In genomic region chr4:88623097-88623496, GRCh38 we compare ENCODE assay signal across 13 cellular contexts. TPM values are rescaled to one million over a fixed set of nuclear protein-coding genes. Genes with fewer than 3 reads are reported as not detected.
DNase-seq lines count a peak whose midpoint lies in the region; ATAC-seq and TF ChIP-seq lines count a peak whose summit lies in the region.
"Had no signal": no experiment of that assay in that cellular context is flagged by ENCODE, and none has a peak within 500 bp of the region (broad histone marks: within the 10 kb centered on the region; RNA-seq: fewer than 3 reads in every experiment).

No MANE protein-coding gene starts in this region.

- H4K20me1 ChIP-seq in HCT116 (ENCODE audit: insufficient read depth), result no peaks in the 10 kb centered on the region

- no peak overlapping the region for H2AFZ ChIP-seq in HCT116 (ENCODE audit: low read depth, low read length, poor library complexity, severe bottlenecking)

- H3K4me2 ChIP-seq in HCT116 (ENCODE audit: low read length), result 0 out of 2 replicates have a peak overlapping the region, but pooled peaks have one; percentile 1

- H3K79me2 ChIP-seq in HCT116 (ENCODE audit: insufficient read depth, low read length), result no peaks in the 10 kb centered on the region

- DNase-seq in A673 (ENCODE audit: low spot score), result peak; percentile 26
- DNase-seq in HCT116 (ENCODE audit: low read depth, low spot score), result no peak
- peak; percentile 44 to 81 (median 72) for DNase-seq in adrenal gland
- peak; percentile 91 for DNase-seq in kidney tubule cell (ENCODE audit: low spot score)
- DNase-seq in NCI-H1436 treated with DMSO at 0.1 percent for 48 hours (lab: John Stamatoyannopoulos, UW), result no peak
- DNase-seq in DMS 273 (lab: John Stamatoyannopoulos, UW; ENCODE audit: unreplicated experiment), result no peak
- DNase-seq: CD8-positive, alpha-beta T cell; islet precursor cell; NCI-H2171 treated with DMSO at 0.1 percent for 48 hours; stimulated activated CD4-positive, alpha-beta T cell treated with anti-CD3 and anti-CD28 coated beads, Interleukin-4, amount 100 ng/mL, for 24 hours; testis had no signal

- H3K9me2 ChIP-seq in HCT116 (ENCODE audit: insufficient read depth), result no peaks in the 10 kb centered on the region

- H3K27me3 ChIP-seq in A673 (replicated peaks; ENCODE audit: insufficient read depth, low read depth, low read length, poor library complexity) (no peaks in the 10 kb centered on the region), HCT116 (ENCODE audit: insufficient read depth, low read length) (no peaks in the 10 kb centered on the region), adrenal gland (no peaks in the 10 kb centered on the region)
- H3K27me3 ChIP-seq: testis had no signal

- CTCF ChIA-PET in A673 (lab: Charles Lee) (no interaction called here), HCT116 (lab: Charles Lee) (no interaction called here)

- ATAC-seq in HCT116 (no peak), HG03280 (IDR thresholded peaks at IDR 0.05; ENCODE audit: unreplicated experiment) (no peak), GM19023 (IDR thresholded peaks at IDR 0.05; ENCODE audit: unreplicated experiment) (no peak)
- ATAC-seq: CD8-positive, alpha-beta T cell had no signal

- RAD21 ChIA-PET in HCT116 (lab: Charles Lee; ENCODE audit: low non-redundant PET in 1 of 2, low total read pairs in 2 of 2, uncharacterized antibody in 2 of 2, unreplicated experiment in 2 of 2), result no interaction called here

- POLR2A ChIA-PET in A673 (lab: Charles Lee; ENCODE audit: low non-redundant PET), result no interaction called here
- POLR2A ChIA-PET in HCT116 (lab: Charles Lee), result no interaction called here

- H3K27ac ChIP-seq in A673 (ENCODE audit: low read depth, low read length, poor library complexity, severe bottlenecking) (no peak overlapping the region), HCT116 (ENCODE audit: low read depth, low read length) (no peak overlapping the region), adrenal gland (peak overlapping the region in 4 of 5 donors; percentile 58 to 76 (median 68))
- H3K27ac ChIP-seq: testis had no signal

- WGBS in adrenal gland, 4 donors, result 47 to 65% (median 48%) methylated on average over 3 of the region's 3 CpGs

- H3K4me1 ChIP-seq in A673 (ENCODE audit: insufficient read depth, low read length, poor library complexity, severe bottlenecking), result no peaks in the 10 kb centered on the region
- peaks cover 0 to 5% of the 10 kb centered on the region in 2 experiments; a peak in 2 of 4 replicates for H3K4me1 ChIP-seq in HCT116 (ENCODE audit: control insufficient read depth in 1 of 2, insufficient read depth in 2 of 2, low read length in 2 of 2)
- H3K4me1 ChIP-seq in adrenal gland (replicated peaks in 1 of 2), result peaks cover 0 to 3% of the 10 kb centered on the region in 2 donors
- H3K4me1 ChIP-seq: testis had no signal

- TF ChIP-seq POLR2A in HCT116 (IDR thresholded peaks at IDR 0.05; ENCODE audit: borderline replicate concordance, extremely low read depth, insufficient read depth, insufficient read length) (no peak), adrenal gland (IDR thresholded peaks at IDR 0.05) (no peak)

- intact Hi-C loops in A673 (cut with micrococcal nuclease; ENCODE audit: unreplicated experiment) (no loop called here), HCT116 (cut with micrococcal nuclease) (no loop called here), adrenal gland (cut with DNase I) (no loop called here)

- no peak overlapping the region for H3K9ac ChIP-seq in HCT116 (ENCODE audit: low read length)

- TF ChIP-seq CTCF in A673 (conservative IDR thresholded peaks at IDR 0.05; ENCODE audit: low read depth, low read length), result no peak
- TF ChIP-seq CTCF in HCT116 (IDR thresholded peaks at IDR 0.05 in 2 of 3, conservative IDR thresholded peaks at IDR 0.05 in 1 of 3; ENCODE audit: borderline replicate concordance in 1 of 3, insufficient read depth in 1 of 3, low read depth in 2 of 3, low read length in 2 of 3), result no peak
- no peak for TF ChIP-seq CTCF in adrenal gland (IDR thresholded peaks at IDR 0.05)

- no peak overlapping the region for H3K4me3 ChIP-seq in A673 (ENCODE audit: low read depth, low read length, poor library complexity, severe bottlenecking)
- H3K4me3 ChIP-seq in HCT116 (replicated peaks in 1 of 2; ENCODE audit: low read depth in 1 of 2, low read length in 2 of 2), result no peak overlapping the region
- no peak overlapping the region for H3K4me3 ChIP-seq in adrenal gland
- H3K4me3 ChIP-seq: testis had no signal

- H3K9me3 ChIP-seq in A673 (ENCODE audit: low read depth, low read length, poor library complexity, severe bottlenecking), result no peaks in the 10 kb centered on the region
- H3K9me3 ChIP-seq in HCT116 (ENCODE audit: control insufficient read depth in 1 of 2, insufficient read depth in 1 of 2, low read depth in 1 of 2, low read length in 2 of 2), result no peaks in the 10 kb centered on the region
- H3K9me3 ChIP-seq in adrenal gland (replicated peaks in 1 of 3), result no peaks in the 10 kb centered on the region
- H3K9me3 ChIP-seq: testis had no signal

- TF ChIP-seq RAD21 in HCT116 (IDR thresholded peaks at IDR 0.05; ENCODE audit: low read depth), result no peak

- BruUV-seq in A673 (replicated peaks; lab: Mats Ljungman, UMichigan) (no TSS peak), HCT116 (replicated peaks; lab: Mats Ljungman, UMichigan) (no TSS peak)

- no peaks in the 10 kb centered on the region for H3K36me3 ChIP-seq in A673 (ENCODE audit: insufficient read depth, low read length, poor library complexity, severe bottlenecking)
- H3K36me3 ChIP-seq in HCT116 (ENCODE audit: control insufficient read depth in 1 of 2, insufficient read depth in 2 of 2, low read length in 2 of 2), result no peaks in the 10 kb centered on the region
- H3K36me3 ChIP-seq in adrenal gland (replicated peaks in 1 of 2), result no peaks in the 10 kb centered on the region

TF ChIP-seq in HCT116, 20 proteins besides CTCF, POLR2A, EP300 and RAD21:
- TF ChIP-seq CEBPB (IDR thresholded peaks at IDR 0.05; ENCODE audit: low read depth) (0 out of 2 replicates have a peak, but pooled peaks have one; percentile 49), SP1 (IDR thresholded peaks at IDR 0.05; ENCODE audit: low read depth) (peak; percentile 30), JUND (IDR thresholded peaks at IDR 0.05) (no peak), YY1 (IDR thresholded peaks at IDR 0.05; ENCODE audit: extremely low read depth, insufficient replicate concordance, low read depth, low read length) (no peak)

RNA-seq across cellular contexts. Expression of gene HERC3, which starts 30.8 kb away (rescaled TPM):
- total RNA-seq in A673 (2021) (0.71 and 1.0 TPM in 2 replicates), HCT116 (2021; ENCODE audit: unreplicated experiment) (10.8 TPM), adrenal gland (10 to 100 TPM; 19.4 to 40.1 (median 32.9) TPM)
- 6.3 and 7.2 TPM in 2 replicates for polyA plus RNA-seq in HCT116 (2012)
- polyA plus RNA-seq in adrenal gland, result 10 to 100 TPM in 1 of 3 donors, 1 to 10 TPM in 2; 3.4 to 18.7 (median 5.4) TPM

Comparison
In these comparisons a context has a peak if more than half of its experiments do, and no peak if none do; other contexts are left out.
1. DNase-seq: peak in A673 (single experiment), adrenal gland (7 of 7) and kidney tubule cell (single experiment); none in HCT116 (single experiment), NCI-H1436 treated with DMSO at 0.1 percent for 48 hours (single experiment) and DMS 273 (single experiment).
2. H3K27ac ChIP-seq: peak in adrenal gland (4 of 5); none in A673 (single experiment) and HCT116 (single experiment).